In the genomic region with DNA sequence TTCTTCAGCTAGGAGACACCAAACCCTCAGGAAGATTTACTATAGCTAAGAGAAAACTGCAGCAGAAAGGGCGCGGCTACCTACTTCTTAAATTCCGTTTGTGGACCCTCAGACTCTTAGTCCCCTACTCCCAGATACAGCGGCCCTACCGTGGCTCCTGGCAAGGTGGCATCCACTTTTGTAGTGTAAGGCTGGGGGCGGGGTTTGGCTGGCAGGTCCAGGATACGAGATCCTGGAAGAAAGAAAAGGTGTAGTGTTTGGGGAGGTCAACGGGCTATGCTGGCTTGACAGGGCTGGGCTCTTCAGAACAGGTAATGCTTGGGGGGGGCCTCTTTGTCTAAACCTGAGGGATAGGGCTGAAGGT, we compare ENCODE assay signal across 6 cellular contexts. TPM values are rescaled to one million over a fixed set of nuclear protein-coding genes. Genes with fewer than 3 reads are reported as not detected.
A peak's percentile ranks its signal among the peaks of the same experiment; 100 is the strongest.
DNase-seq lines count a peak whose midpoint lies in the region; ATAC-seq and TF ChIP-seq lines count a peak whose summit lies in the region.

No MANE protein-coding gene starts in this region.

- H3K27ac Mint-ChIP-seq in type B pancreatic cell, result peak overlapping the region; percentile 92

- peak overlapping the region; percentile 83 for H3K9ac ChIP-seq in BLaER1

- no peaks in the 10 kb centered on the region for H3K9me3 ChIP-seq in BLaER1

- ATAC-seq in left cardiac atrium, result no peak
- ATAC-seq in HG02642 (IDR thresholded peaks at IDR 0.05; ENCODE audit: poor library complexity, unreplicated experiment), result no peak

- DNase-seq in NCI-H774 (lab: John Stamatoyannopoulos, UW) (peak; percentile 38), left cardiac atrium (peak; percentile 46), type B pancreatic cell (ENCODE audit: extremely low spot score, unreplicated experiment) (no peak), cortex of kidney (lab: John Stamatoyannopoulos, UW) (no peak)

- no peaks in the 10 kb centered on the region for H4K20me1 ChIP-seq in BLaER1

- peaks cover 69% of the 10 kb centered on the region for H3K4me1 ChIP-seq in BLaER1

- H3K27me3 Mint-ChIP-seq in type B pancreatic cell, result no peaks in the 10 kb centered on the region

- peaks cover 16% of the 10 kb centered on the region for H3K36me3 ChIP-seq in BLaER1

- peak overlapping the region; percentile 91 for H3K4me2 ChIP-seq in BLaER1

- intact Hi-C loops in left cardiac atrium (cut with DNase I), result no loop called here

- peak overlapping the region; percentile 71 for H3K4me3 ChIP-seq in BLaER1

- H3K27me3 ChIP-seq in BLaER1, result no peaks in the 10 kb centered on the region

- H3K27ac ChIP-seq in BLaER1, result peak overlapping the region; percentile 85

- H3K4me1 Mint-ChIP-seq in type B pancreatic cell (ENCODE audit: unreplicated experiment), result peaks cover 32% of the 10 kb centered on the region

- TF ChIP-seq CTCF in type B pancreatic cell (conservative IDR thresholded peaks at IDR 0.05), result no peak

- H3K36me3 Mint-ChIP-seq in type B pancreatic cell, result peaks cover 4% of the 10 kb centered on the region

- H3K4me3 Mint-ChIP-seq in type B pancreatic cell, result peak overlapping the region; percentile 96

- no peaks in the 10 kb centered on the region for H3K9me3 Mint-ChIP-seq in type B pancreatic cell

RNA-seq across cellular contexts. Expression of a gene that starts 0.3 kb away (rescaled TPM):
- total RNA-seq in left cardiac atrium (1 to 10 TPM; 3.4 to 5.7 TPM), type B pancreatic cell (ENCODE audit: low replicate concordance) (17.2 and 31.8 TPM in 2 replicates)

RNA-seq across cellular contexts. Expression of a gene that starts 4.6 kb away (rescaled TPM):
- 10 to 100 TPM; 63.2 to 77.6 TPM for total RNA-seq in left cardiac atrium
- total RNA-seq in type B pancreatic cell (ENCODE audit: low replicate concordance), result 75.7 and 93.4 TPM in 2 replicates

RNA-seq across cellular contexts. Expression of a gene that starts 9.5 kb away (rescaled TPM):
- 100 to 1,000 TPM in 1 of 2 donors, 10 to 100 TPM in 1; 89.6 to 102 TPM for total RNA-seq in left cardiac atrium
- 99.2 and 153 TPM in 2 replicates for total RNA-seq in type B pancreatic cell (ENCODE audit: low replicate concordance)

RNA-seq across cellular contexts. Expression of a gene that starts 9.6 kb away (rescaled TPM):
- total RNA-seq in left cardiac atrium (10 to 100 TPM; 17.3 to 19.6 TPM), type B pancreatic cell (ENCODE audit: low replicate concordance) (31.1 and 36.0 TPM in 2 replicates)

RNA-seq across cellular contexts. Expression of a gene that starts 18.2 kb away (rescaled TPM):
- total RNA-seq in left cardiac atrium (10 to 100 TPM; 72.1 to 77.5 TPM), type B pancreatic cell (ENCODE audit: low replicate concordance) (79.3 and 90.1 TPM in 2 replicates)

Comparison
In these comparisons a context has a peak if more than half of its experiments do, and no peak if none do; other contexts are left out.
1. DNase-seq: peak in NCI-H774 (single experiment) and left cardiac atrium (single experiment); none in type B pancreatic cell (single experiment) and cortex of kidney (single experiment).